1 cellular context compared by ENCODE assay signal in the genomic region with DNA sequence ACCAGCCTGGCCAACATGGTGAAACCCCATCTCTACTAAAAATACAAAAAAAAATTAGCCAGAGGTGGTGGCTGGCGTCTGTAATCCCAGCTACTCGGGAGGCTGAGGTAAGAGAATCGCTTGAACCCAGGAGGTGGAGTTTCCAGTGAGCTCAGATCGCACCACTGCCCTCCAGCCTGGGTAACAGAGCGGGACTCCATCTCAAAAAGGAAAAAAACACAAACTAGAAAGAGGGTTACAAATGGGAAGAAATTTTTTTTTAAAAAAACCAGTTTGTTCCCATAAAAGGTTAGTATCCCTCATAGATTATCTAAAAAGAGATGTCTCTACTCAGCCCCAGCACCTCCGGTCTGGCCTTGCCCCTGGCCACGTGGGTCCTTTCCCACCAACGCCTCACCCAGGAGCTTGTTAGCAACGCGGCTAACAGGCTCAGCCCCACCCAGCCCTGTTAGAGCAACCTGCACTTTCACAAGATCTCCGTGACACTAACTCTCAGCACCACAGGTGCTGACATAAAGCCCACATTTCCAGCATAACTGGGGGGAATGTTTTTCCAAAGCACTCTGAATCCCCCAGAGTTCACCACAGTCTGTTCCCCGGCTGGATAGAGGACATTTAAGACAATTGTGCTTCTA.
TF ChIP-seq lines count a peak whose summit lies in the region.

No MANE protein-coding gene starts in this region.

TF ChIP-seq in HEK293, 187 proteins besides CTCF, POLR2A, EP300 and RAD21 (continued from another document and continues in another):
- TF ChIP-seq, protein P1, sequence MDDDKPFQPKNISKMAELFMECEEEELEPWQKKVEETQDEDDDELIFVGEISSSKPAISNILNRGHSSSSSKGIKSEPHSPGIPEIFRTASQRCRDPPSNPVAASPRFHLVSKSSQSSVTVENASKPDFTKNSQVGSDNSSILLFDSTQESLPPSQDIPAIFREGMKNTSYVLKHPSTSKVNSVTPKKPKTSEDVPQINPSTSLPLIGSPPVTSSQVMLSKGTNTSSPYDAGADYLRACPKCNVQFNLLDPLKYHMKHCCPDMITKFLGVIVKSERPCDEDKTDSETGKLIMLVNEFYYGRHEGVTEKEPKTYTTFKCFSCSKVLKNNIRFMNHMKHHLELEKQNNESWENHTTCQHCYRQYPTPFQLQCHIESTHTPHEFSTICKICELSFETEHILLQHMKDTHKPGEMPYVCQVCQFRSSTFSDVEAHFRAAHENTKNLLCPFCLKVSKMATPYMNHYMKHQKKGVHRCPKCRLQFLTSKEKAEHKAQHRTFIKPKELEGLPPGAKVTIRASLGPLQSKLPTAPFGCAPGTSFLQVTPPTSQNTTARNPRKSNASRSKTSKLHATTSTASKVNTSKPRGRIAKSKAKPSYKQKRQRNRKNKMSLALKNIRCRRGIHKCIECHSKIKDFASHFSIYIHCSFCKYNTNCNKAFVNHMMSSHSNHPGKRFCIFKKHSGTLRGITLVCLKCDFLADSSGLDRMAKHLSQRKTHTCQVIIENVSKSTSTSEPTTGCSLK (tag by site-specific recombination; IDR thresholded peaks at IDR 0.05), result no peak
- TF ChIP-seq ZNF112 (tag by site-specific recombination; IDR thresholded peaks at IDR 0.05) (no peak), ZNF558 (tag by site-specific recombination; IDR thresholded peaks at IDR 0.05) (no peak; the same call in 1 of the 2 replicates), ZNF121 (tag by site-specific recombination; IDR thresholded peaks at IDR 0.05) (no peak), ZNF184 (tag by site-specific recombination; IDR thresholded peaks at IDR 0.05) (no peak), TCF7L2 (IDR thresholded peaks at IDR 0.05; ENCODE audit: borderline replicate concordance, low read depth, low read length) (no peak), ZNF514 (tag by site-specific recombination; IDR thresholded peaks at IDR 0.05) (no peak), ZNF391 (tag by site-specific recombination; IDR thresholded peaks at IDR 0.05; ENCODE audit: borderline replicate concordance, low read depth) (peak; percentile 40; the same call in 1 of the 2 replicates), ZNF707 (tag by site-specific recombination; IDR thresholded peaks at IDR 0.05) (no peak), ZNF324 (tag by site-specific recombination; IDR thresholded peaks at IDR 0.05) (no peak), ZBTB21 (tag by site-specific recombination; IDR thresholded peaks at IDR 0.05) (no peak), SCRT1 (tag by site-specific recombination; IDR thresholded peaks at IDR 0.05; ENCODE audit: borderline replicate concordance) (peak; percentile 74; the same call in 1 of the 2 replicates), GLI2 (tag by site-specific recombination; IDR thresholded peaks at IDR 0.05; ENCODE audit: borderline replicate concordance, low read depth) (no peak), KLF7 (tag by site-specific recombination; IDR thresholded peaks at IDR 0.05; ENCODE audit: borderline replicate concordance) (peak; percentile 63; the same call in 1 of the 2 replicates), ZBTB20 (tag by site-specific recombination; IDR thresholded peaks at IDR 0.05) (no peak), REPIN1 (tag by site-specific recombination; IDR thresholded peaks at IDR 0.05; ENCODE audit: low read depth) (0 out of 2 replicates have a peak, but pooled peaks have one; percentile 11), KLF8 (tag by site-specific recombination; IDR thresholded peaks at IDR 0.05) (no peak), ZNF146 (tag by site-specific recombination; IDR thresholded peaks at IDR 0.05) (no peak), SP3 (tag by site-specific recombination; IDR thresholded peaks at IDR 0.05) (no peak; the same call in 1 of the 2 replicates), ZSCAN30 (tag by site-specific recombination; IDR thresholded peaks at IDR 0.05) (no peak; the same call in 1 of the 2 replicates), ZNF785 (tag by site-specific recombination; IDR thresholded peaks at IDR 0.05) (no peak), HOXA7 (CRISPR knock-in tag; IDR thresholded peaks at IDR 0.05; ENCODE audit: borderline replicate concordance) (no peak), HOXD13 (CRISPR knock-in tag; IDR thresholded peaks at IDR 0.05; ENCODE audit: borderline replicate concordance) (no peak), ZNF473 (tag by site-specific recombination; IDR thresholded peaks at IDR 0.05) (no peak), ZNF157 (tag by site-specific recombination; IDR thresholded peaks at IDR 0.05) (no peak), ZNF138 (tag by site-specific recombination; IDR thresholded peaks at IDR 0.05; ENCODE audit: borderline replicate concordance) (no peak), ZNF777 (tag by site-specific recombination; IDR thresholded peaks at IDR 0.05; ENCODE audit: borderline replicate concordance) (no peak), ZNF501 (tag by site-specific recombination; IDR thresholded peaks at IDR 0.05) (no peak; the same call in 1 of the 2 replicates), SETDB1 (IDR thresholded peaks at IDR 0.05; ENCODE audit: insufficient read length, low read length) (no peak), ZBTB48 (tag by site-specific recombination; IDR thresholded peaks at IDR 0.05) (no peak), GLI4 (tag by site-specific recombination; IDR thresholded peaks at IDR 0.05) (no peak), YY2 (tag by site-specific recombination; IDR thresholded peaks at IDR 0.05) (no peak), TRIM28 (IDR thresholded peaks at IDR 0.05; ENCODE audit: borderline replicate concordance, low read length) (no peak), ZNF571 (tag by site-specific recombination; IDR thresholded peaks at IDR 0.05) (no peak), ZNF37A (tag by site-specific recombination; IDR thresholded peaks at IDR 0.05) (no peak)
- TF ChIP-seq, protein P2, sequence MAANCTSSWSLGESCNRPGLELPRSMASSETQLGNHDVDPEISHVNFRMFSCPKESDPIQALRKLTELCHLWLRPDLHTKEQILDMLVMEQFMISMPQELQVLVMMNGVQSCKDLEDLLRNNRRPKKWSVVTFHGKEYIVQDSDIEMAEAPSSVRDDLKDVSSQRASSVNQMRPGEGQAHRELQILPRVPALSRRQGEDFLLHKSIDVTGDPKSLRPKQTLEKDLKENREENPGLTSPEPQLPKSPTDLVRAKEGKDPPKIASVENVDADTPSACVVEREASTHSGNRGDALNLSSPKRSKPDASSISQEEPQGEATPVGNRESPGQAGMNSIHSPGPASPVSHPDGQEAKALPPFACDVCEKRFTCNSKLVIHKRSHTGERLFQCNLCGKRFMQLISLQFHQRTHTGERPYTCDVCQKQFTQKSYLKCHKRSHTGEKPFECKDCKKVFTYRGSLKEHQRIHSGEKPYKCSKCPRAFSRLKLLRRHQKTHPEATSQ (tag by site-specific recombination; IDR thresholded peaks at IDR 0.05), result no peak
- TF ChIP-seq, protein P3, sequence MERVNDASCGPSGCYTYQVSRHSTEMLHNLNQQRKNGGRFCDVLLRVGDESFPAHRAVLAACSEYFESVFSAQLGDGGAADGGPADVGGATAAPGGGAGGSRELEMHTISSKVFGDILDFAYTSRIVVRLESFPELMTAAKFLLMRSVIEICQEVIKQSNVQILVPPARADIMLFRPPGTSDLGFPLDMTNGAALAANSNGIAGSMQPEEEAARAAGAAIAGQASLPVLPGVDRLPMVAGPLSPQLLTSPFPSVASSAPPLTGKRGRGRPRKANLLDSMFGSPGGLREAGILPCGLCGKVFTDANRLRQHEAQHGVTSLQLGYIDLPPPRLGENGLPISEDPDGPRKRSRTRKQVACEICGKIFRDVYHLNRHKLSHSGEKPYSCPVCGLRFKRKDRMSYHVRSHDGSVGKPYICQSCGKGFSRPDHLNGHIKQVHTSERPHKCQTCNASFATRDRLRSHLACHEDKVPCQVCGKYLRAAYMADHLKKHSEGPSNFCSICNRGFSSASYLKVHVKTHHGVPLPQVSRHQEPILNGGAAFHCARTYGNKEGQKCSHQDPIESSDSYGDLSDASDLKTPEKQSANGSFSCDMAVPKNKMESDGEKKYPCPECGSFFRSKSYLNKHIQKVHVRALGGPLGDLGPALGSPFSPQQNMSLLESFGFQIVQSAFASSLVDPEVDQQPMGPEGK (tag by site-specific recombination; IDR thresholded peaks at IDR 0.05), result peak; percentile 12; the same call in 1 of the 2 replicates
- TF ChIP-seq, protein P4, sequence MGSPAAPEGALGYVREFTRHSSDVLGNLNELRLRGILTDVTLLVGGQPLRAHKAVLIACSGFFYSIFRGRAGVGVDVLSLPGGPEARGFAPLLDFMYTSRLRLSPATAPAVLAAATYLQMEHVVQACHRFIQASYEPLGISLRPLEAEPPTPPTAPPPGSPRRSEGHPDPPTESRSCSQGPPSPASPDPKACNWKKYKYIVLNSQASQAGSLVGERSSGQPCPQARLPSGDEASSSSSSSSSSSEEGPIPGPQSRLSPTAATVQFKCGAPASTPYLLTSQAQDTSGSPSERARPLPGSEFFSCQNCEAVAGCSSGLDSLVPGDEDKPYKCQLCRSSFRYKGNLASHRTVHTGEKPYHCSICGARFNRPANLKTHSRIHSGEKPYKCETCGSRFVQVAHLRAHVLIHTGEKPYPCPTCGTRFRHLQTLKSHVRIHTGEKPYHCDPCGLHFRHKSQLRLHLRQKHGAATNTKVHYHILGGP (tag by site-specific recombination; IDR thresholded peaks at IDR 0.05), result no peak
- TF ChIP-seq, protein P5, sequence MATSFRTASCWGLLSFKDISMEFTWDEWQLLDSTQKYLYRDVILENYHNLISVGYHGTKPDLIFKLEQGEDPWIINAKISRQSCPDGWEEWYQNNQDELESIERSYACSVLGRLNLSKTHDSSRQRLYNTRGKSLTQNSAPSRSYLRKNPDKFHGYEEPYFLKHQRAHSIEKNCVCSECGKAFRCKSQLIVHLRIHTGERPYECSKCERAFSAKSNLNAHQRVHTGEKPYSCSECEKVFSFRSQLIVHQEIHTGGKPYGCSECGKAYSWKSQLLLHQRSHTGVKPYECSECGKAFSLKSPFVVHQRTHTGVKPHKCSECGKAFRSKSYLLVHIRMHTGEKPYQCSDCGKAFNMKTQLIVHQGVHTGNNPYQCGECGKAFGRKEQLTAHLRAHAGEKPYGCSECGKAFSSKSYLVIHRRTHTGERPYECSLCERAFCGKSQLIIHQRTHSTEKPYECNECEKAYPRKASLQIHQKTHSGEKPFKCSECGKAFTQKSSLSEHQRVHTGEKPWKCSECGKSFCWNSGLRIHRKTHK (tag by site-specific recombination; IDR thresholded peaks at IDR 0.05), result no peak
- TF ChIP-seq, protein P6, sequence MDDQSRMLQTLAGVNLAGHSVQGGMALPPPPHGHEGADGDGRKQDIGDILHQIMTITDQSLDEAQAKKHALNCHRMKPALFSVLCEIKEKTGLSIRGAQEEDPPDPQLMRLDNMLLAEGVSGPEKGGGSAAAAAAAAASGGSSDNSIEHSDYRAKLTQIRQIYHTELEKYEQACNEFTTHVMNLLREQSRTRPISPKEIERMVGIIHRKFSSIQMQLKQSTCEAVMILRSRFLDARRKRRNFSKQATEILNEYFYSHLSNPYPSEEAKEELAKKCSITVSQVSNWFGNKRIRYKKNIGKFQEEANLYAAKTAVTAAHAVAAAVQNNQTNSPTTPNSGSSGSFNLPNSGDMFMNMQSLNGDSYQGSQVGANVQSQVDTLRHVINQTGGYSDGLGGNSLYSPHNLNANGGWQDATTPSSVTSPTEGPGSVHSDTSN (CRISPR knock-in tag; IDR thresholded peaks at IDR 0.05), result no peak
- TF ChIP-seq, protein P7, sequence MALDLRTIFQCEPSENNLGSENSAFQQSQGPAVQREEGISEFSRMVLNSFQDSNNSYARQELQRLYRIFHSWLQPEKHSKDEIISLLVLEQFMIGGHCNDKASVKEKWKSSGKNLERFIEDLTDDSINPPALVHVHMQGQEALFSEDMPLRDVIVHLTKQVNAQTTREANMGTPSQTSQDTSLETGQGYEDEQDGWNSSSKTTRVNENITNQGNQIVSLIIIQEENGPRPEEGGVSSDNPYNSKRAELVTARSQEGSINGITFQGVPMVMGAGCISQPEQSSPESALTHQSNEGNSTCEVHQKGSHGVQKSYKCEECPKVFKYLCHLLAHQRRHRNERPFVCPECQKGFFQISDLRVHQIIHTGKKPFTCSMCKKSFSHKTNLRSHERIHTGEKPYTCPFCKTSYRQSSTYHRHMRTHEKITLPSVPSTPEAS (tag by site-specific recombination; IDR thresholded peaks at IDR 0.05), result no peak
- TF ChIP-seq, protein P8, sequence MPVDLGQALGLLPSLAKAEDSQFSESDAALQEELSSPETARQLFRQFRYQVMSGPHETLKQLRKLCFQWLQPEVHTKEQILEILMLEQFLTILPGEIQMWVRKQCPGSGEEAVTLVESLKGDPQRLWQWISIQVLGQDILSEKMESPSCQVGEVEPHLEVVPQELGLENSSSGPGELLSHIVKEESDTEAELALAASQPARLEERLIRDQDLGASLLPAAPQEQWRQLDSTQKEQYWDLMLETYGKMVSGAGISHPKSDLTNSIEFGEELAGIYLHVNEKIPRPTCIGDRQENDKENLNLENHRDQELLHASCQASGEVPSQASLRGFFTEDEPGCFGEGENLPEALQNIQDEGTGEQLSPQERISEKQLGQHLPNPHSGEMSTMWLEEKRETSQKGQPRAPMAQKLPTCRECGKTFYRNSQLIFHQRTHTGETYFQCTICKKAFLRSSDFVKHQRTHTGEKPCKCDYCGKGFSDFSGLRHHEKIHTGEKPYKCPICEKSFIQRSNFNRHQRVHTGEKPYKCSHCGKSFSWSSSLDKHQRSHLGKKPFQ (tag by site-specific recombination; IDR thresholded peaks at IDR 0.05), result no peak
- TF ChIP-seq, protein P9, sequence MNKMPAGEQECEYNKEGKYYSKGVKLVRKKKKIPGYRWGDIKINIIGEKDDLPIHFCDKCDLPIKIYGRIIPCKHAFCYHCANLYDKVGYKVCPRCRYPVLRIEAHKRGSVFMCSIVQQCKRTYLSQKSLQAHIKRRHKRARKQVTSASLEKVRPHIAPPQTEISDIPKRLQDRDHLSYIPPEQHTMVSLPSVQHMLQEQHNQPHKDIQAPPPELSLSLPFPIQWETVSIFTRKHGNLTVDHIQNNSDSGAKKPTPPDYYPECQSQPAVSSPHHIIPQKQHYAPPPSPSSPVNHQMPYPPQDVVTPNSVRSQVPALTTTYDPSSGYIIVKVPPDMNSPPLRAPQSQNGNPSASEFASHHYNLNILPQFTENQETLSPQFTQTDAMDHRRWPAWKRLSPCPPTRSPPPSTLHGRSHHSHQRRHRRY (tag by site-specific recombination; IDR thresholded peaks at IDR 0.05), result no peak; the same call in 1 of the 2 replicates
- TF ChIP-seq, protein P10, sequence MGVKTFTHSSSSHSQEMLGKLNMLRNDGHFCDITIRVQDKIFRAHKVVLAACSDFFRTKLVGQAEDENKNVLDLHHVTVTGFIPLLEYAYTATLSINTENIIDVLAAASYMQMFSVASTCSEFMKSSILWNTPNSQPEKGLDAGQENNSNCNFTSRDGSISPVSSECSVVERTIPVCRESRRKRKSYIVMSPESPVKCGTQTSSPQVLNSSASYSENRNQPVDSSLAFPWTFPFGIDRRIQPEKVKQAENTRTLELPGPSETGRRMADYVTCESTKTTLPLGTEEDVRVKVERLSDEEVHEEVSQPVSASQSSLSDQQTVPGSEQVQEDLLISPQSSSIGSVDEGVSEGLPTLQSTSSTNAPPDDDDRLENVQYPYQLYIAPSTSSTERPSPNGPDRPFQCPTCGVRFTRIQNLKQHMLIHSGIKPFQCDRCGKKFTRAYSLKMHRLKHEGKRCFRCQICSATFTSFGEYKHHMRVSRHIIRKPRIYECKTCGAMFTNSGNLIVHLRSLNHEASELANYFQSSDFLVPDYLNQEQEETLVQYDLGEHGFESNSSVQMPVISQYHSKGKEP (tag by site-specific recombination; IDR thresholded peaks at IDR 0.05), result 0 out of 2 replicates have a peak, but pooled peaks have one; percentile 31
- TF ChIP-seq, protein P11, sequence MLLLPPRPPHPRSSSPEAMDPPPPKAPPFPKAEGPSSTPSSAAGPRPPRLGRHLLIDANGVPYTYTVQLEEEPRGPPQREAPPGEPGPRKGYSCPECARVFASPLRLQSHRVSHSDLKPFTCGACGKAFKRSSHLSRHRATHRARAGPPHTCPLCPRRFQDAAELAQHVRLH (tag by site-specific recombination; IDR thresholded peaks at IDR 0.05), result no peak
